In genomic region chr1:39484564-39484963, GRCh38 we compare ENCODE assay signal across 29 cellular contexts. TPM values are rescaled to one million over a fixed set of nuclear protein-coding genes. Genes with fewer than 3 reads are reported as not detected.
"Had no signal": no experiment of that assay in that cellular context is flagged by ENCODE, and none has a peak within 500 bp of the region (broad histone marks: within the 10 kb centered on the region; RNA-seq: fewer than 3 reads in every experiment).

No MANE protein-coding gene starts in this region.

- H3K9me3 ChIP-seq: left ventricle myocardium inferior, psoas muscle, right lobe of liver, testis, tibial artery, upper lobe of right lung had no signal

- H3K27me3 ChIP-seq: right lobe of liver, testis, tibial artery, upper lobe of right lung had no signal

- DNase-seq: head of caudate nucleus; hippocampal formation; kidney glomerular epithelial cell; left colon; left ventricle myocardium inferior; mesendoderm; naive B cell; nucleus accumbens; psoas muscle; right lobe of liver; stimulated activated CD4-positive, alpha-beta T cell treated with anti-CD3 and anti-CD28 coated beads, Interleukin-1b, Interleukin-23, amount 100 ng/mL, for 48 hours; stimulated activated CD4-positive, alpha-beta T cell treated with anti-CD3 and anti-CD28 coated beads, Interleukin-2, amount 100 ng/mL, for 48 hours; stimulated activated CD4-positive, alpha-beta T cell treated with anti-CD3 and anti-CD28 coated beads, Interleukin-4, amount 100 ng/mL, for 4 hours; stimulated activated CD8-positive, alpha-beta memory T cell treated with anti-CD3 and anti-CD28 coated beads, Interleukin-4, amount 100 ng/mL, for 48 hours; stimulated activated naive CD4-positive, alpha-beta T cell treated with Interleukin-2 at 50 U/mL for 16 hours; stimulated activated naive CD8-positive, alpha-beta T cell treated with anti-CD3 and anti-CD28 coated beads, Interleukin-15, amount 100 ng/mL, for 72 hours; testis; tibial artery; trophoblast cell; upper lobe of right lung had no signal

- H3K27me3 Mint-ChIP-seq: naive B cell; natural killer cell treated with Interleukin-12 subunit alpha and Interleukin-12 subunit beta and Interleukin-15 and Interleukin-18, amount 100 ng/mL, for 72 hours; stimulated activated memory B cell treated with anti-CD40 and anti-IgM and Interleukin-4, amounts not matched to agents 10 μg/mL and 1 μg/mL and 100 μg/mL, for 72 hours had no signal

- H3K4me1 ChIP-seq: psoas muscle, right lobe of liver, testis, upper lobe of right lung had no signal

- ATAC-seq: left colon; natural killer cell treated with Interleukin-12 subunit alpha and Interleukin-12 subunit beta and Interleukin-15 and Interleukin-18, amount 100 ng/mL, for 72 hours; psoas muscle; right lobe of liver; stimulated activated memory B cell treated with anti-CD40 and anti-IgM and Interleukin-4, amounts not matched to agents 10 μg/mL and 1 μg/mL and 100 μg/mL, for 72 hours; stimulated activated naive CD8-positive, alpha-beta T cell treated with anti-CD3 and anti-CD28 coated beads, Interleukin-15, amount 100 ng/mL, for 72 hours; upper lobe of right lung had no signal

- H3K27ac ChIP-seq: psoas muscle, upper lobe of right lung had no signal

- H3K4me3 Mint-ChIP-seq: mesothelial cell of epicardium; naive B cell; natural killer cell treated with Interleukin-12 subunit alpha and Interleukin-12 subunit beta and Interleukin-15 and Interleukin-18, amount 100 ng/mL, for 72 hours; neural crest cell; stimulated activated memory B cell treated with anti-CD40 and anti-IgM and Interleukin-4, amounts not matched to agents 10 μg/mL and 1 μg/mL and 100 μg/mL, for 72 hours; stimulated activated naive CD8-positive, alpha-beta T cell treated with anti-CD3 and anti-CD28 coated beads, Interleukin-15, amount 100 ng/mL, for 72 hours had no signal

- H3K4me2 ChIP-seq: smooth muscle cell had no signal

- H3K9me3 Mint-ChIP-seq: mesothelial cell of epicardium; naive B cell; natural killer cell treated with Interleukin-12 subunit alpha and Interleukin-12 subunit beta and Interleukin-15 and Interleukin-18, amount 100 ng/mL, for 72 hours; neural crest cell; stimulated activated memory B cell treated with anti-CD40 and anti-IgM and Interleukin-4, amounts not matched to agents 10 μg/mL and 1 μg/mL and 100 μg/mL, for 72 hours; stimulated activated naive CD8-positive, alpha-beta T cell treated with anti-CD3 and anti-CD28 coated beads, Interleukin-15, amount 100 ng/mL, for 72 hours had no signal

- FAIRE-seq: keratinocyte, urothelium cell line had no signal

- H3K27ac Mint-ChIP-seq: mesothelial cell of epicardium; natural killer cell treated with Interleukin-12 subunit alpha and Interleukin-12 subunit beta and Interleukin-15 and Interleukin-18, amount 100 ng/mL, for 72 hours; stimulated activated memory B cell treated with anti-CD40 and anti-IgM and Interleukin-4, amounts not matched to agents 10 μg/mL and 1 μg/mL and 100 μg/mL, for 72 hours had no signal

- H3K4me1 Mint-ChIP-seq: mesothelial cell of epicardium; naive B cell; stimulated activated memory B cell treated with anti-CD40 and anti-IgM and Interleukin-4, amounts not matched to agents 10 μg/mL and 1 μg/mL and 100 μg/mL, for 72 hours had no signal

- H3K4me3 ChIP-seq: left ventricle myocardium inferior, lung, psoas muscle, right lobe of liver, smooth muscle cell, testis, tibial artery, upper lobe of right lung had no signal

RNA-seq across cellular contexts. Expression of gene BMP8A, which starts 6.9 kb away (rescaled TPM):
- total RNA-seq: mesothelial cell of epicardium, osteocyte, psoas muscle had no signal
- polyA plus RNA-seq: keratinocyte had no signal
